Comparison of ENCODE assay signal across 9 cellular contexts in the genomic region with DNA sequence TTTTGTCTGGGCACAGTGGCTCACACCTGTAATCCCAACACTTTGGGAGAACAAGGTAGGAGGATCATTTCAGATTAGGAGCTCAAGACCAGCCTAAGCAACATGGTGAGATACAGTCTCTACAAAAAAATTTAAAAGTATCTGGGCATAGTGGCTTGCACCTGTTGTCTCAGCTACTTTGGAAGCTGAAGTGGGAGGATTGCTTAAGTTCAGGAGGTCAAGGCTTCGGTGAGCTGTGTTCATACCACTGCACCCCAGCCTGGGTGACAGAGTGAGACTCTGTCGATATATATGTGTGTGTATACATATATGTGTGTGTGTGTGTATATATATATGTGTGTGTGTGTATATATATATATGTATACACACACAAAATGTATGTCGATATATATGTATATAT.
"Had no signal": no experiment of that assay in that cellular context is flagged by ENCODE, and none has a peak within 500 bp of the region (broad histone marks: within the 10 kb centered on the region; RNA-seq: fewer than 3 reads in every experiment).

No MANE protein-coding gene starts in this region.

- H3K4me1 ChIP-seq: HAP-1 had no signal

- H3K9me3 ChIP-seq: HAP-1 had no signal

- ATAC-seq: GM23338, HCT116 had no signal

- H3K9ac ChIP-seq: GM23248 had no signal

- H3K4me2 ChIP-seq: GM23338 had no signal

- DNase-seq: GM23248, GOT3, H7, H9, HCEC 1CT, HFFc6 had no signal

- H3K27ac ChIP-seq: GM23248 had no signal

- H2AFZ ChIP-seq: GM23248, GM23338 had no signal

- H3K36me3 ChIP-seq: HAP-1 had no signal

- H3K4me3 ChIP-seq: GM23248, GM23338, HAP-1 had no signal
